Comparison of ENCODE assay signal across 1 cellular context in genomic region chr10:48598936-48599829, GRCh38.
TF ChIP-seq lines count a peak whose summit lies in the region.

No MANE protein-coding gene starts in this region.

TF ChIP-seq in GM12878, 131 proteins besides CTCF, POLR2A, EP300 and RAD21 (continued from another document):
- TF ChIP-seq RCOR1 (conservative IDR thresholded peaks at IDR 0.05; ENCODE audit: low read depth, low read length) (no peak), MLLT1 (IDR thresholded peaks at IDR 0.05) (no peak), RBBP5 (conservative IDR thresholded peaks at IDR 0.05) (no peak), SUPT20H (IDR thresholded peaks at IDR 0.05; ENCODE audit: borderline replicate concordance, control insufficient read depth, low read depth, low read length) (no peak), ATF2 (IDR thresholded peaks at IDR 0.05; ENCODE audit: low read length) (no peak), MEF2B (IDR thresholded peaks at IDR 0.05; ENCODE audit: partially characterized antibody, poor library complexity, severe bottlenecking) (no peak)
- TF ChIP-seq, protein P1, sequence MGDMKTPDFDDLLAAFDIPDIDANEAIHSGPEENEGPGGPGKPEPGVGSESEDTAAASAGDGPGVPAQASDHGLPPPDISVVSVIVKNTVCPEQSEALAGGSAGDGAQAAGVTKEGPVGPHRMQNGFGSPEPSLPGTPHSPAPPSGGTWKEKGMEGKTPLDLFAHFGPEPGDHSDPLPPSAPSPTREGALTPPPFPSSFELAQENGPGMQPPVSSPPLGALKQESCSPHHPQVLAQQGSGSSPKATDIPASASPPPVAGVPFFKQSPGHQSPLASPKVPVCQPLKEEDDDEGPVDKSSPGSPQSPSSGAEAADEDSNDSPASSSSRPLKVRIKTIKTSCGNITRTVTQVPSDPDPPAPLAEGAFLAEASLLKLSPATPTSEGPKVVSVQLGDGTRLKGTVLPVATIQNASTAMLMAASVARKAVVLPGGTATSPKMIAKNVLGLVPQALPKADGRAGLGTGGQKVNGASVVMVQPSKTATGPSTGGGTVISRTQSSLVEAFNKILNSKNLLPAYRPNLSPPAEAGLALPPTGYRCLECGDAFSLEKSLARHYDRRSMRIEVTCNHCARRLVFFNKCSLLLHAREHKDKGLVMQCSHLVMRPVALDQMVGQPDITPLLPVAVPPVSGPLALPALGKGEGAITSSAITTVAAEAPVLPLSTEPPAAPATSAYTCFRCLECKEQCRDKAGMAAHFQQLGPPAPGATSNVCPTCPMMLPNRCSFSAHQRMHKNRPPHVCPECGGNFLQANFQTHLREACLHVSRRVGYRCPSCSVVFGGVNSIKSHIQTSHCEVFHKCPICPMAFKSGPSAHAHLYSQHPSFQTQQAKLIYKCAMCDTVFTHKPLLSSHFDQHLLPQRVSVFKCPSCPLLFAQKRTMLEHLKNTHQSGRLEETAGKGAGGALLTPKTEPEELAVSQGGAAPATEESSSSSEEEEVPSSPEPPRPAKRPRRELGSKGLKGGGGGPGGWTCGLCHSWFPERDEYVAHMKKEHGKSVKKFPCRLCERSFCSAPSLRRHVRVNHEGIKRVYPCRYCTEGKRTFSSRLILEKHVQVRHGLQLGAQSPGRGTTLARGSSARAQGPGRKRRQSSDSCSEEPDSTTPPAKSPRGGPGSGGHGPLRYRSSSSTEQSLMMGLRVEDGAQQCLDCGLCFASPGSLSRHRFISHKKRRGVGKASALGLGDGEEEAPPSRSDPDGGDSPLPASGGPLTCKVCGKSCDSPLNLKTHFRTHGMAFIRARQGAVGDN (IDR thresholded peaks at IDR 0.05) = no peak
- TF ChIP-seq, protein P2, sequence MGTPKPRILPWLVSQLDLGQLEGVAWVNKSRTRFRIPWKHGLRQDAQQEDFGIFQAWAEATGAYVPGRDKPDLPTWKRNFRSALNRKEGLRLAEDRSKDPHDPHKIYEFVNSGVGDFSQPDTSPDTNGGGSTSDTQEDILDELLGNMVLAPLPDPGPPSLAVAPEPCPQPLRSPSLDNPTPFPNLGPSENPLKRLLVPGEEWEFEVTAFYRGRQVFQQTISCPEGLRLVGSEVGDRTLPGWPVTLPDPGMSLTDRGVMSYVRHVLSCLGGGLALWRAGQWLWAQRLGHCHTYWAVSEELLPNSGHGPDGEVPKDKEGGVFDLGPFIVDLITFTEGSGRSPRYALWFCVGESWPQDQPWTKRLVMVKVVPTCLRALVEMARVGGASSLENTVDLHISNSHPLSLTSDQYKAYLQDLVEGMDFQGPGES (IDR thresholded peaks at IDR 0.05) = no peak
- TF ChIP-seq, protein P3, sequence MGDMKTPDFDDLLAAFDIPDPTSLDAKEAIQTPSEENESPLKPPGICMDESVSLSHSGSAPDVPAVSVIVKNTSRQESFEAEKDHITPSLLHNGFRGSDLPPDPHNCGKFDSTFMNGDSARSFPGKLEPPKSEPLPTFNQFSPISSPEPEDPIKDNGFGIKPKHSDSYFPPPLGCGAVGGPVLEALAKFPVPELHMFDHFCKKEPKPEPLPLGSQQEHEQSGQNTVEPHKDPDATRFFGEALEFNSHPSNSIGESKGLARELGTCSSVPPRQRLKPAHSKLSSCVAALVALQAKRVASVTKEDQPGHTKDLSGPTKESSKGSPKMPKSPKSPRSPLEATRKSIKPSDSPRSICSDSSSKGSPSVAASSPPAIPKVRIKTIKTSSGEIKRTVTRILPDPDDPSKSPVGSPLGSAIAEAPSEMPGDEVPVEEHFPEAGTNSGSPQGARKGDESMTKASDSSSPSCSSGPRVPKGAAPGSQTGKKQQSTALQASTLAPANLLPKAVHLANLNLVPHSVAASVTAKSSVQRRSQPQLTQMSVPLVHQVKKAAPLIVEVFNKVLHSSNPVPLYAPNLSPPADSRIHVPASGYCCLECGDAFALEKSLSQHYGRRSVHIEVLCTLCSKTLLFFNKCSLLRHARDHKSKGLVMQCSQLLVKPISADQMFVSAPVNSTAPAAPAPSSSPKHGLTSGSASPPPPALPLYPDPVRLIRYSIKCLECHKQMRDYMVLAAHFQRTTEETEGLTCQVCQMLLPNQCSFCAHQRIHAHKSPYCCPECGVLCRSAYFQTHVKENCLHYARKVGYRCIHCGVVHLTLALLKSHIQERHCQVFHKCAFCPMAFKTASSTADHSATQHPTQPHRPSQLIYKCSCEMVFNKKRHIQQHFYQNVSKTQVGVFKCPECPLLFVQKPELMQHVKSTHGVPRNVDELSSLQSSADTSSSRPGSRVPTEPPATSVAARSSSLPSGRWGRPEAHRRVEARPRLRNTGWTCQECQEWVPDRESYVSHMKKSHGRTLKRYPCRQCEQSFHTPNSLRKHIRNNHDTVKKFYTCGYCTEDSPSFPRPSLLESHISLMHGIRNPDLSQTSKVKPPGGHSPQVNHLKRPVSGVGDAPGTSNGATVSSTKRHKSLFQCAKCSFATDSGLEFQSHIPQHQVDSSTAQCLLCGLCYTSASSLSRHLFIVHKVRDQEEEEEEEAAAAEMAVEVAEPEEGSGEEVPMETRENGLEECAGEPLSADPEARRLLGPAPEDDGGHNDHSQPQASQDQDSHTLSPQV (IDR thresholded peaks at IDR 0.05) = no peak
- TF ChIP-seq, protein P4, sequence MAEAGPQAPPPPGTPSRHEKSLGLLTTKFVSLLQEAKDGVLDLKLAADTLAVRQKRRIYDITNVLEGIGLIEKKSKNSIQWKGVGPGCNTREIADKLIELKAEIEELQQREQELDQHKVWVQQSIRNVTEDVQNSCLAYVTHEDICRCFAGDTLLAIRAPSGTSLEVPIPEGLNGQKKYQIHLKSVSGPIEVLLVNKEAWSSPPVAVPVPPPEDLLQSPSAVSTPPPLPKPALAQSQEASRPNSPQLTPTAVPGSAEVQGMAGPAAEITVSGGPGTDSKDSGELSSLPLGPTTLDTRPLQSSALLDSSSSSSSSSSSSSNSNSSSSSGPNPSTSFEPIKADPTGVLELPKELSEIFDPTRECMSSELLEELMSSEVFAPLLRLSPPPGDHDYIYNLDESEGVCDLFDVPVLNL (IDR thresholded peaks at IDR 0.05; ENCODE audit: low read depth, low read length) = no peak
TF ChIP-seq in GM12878: peak in this region for 0.
